13 cellular contexts compared by ENCODE assay signal in genomic region chrX:47991263-47992092, GRCh38. TPM values are rescaled to one million over a fixed set of nuclear protein-coding genes. Genes with fewer than 3 reads are reported as not detected.
DNase-seq lines count a peak whose midpoint lies in the region; ATAC-seq and TF ChIP-seq lines count a peak whose summit lies in the region.
"Had no signal": no experiment of that assay in that cellular context is flagged by ENCODE, and none has a peak within 500 bp of the region (broad histone marks: within the 10 kb centered on the region; RNA-seq: fewer than 3 reads in every experiment).

No MANE protein-coding gene starts in this region.

- intact Hi-C loops in mammary epithelial cell (cut with micrococcal nuclease) = loop anchor here (2.0 kb wide), 1 partner anchor 35 kb away; no protein-coding TSS in a partner anchor

- peak overlapping the region; percentile 32 for H3K4me3 Mint-ChIP-seq in natural killer cell treated with Interleukin-12 subunit alpha and Interleukin-12 subunit beta and Interleukin-15 and Interleukin-18, amount 100 ng/mL, for 72 hours
- H3K4me3 Mint-ChIP-seq: GM23338; stimulated activated memory B cell treated with anti-CD40 and anti-IgM and Interleukin-4, amounts not matched to agents 10 μg/mL and 1 μg/mL and 100 μg/mL, for 72 hours had no signal

- ATAC-seq in natural killer cell treated with Interleukin-12 subunit alpha and Interleukin-12 subunit beta and Interleukin-15 and Interleukin-18, amount 100 ng/mL, for 72 hours = peak; percentile 76 to 89
- no peak for ATAC-seq in GM21717 (IDR thresholded peaks at IDR 0.05; ENCODE audit: unreplicated experiment)
- ATAC-seq in GM21367 (IDR thresholded peaks at IDR 0.05; ENCODE audit: unreplicated experiment) = no peak
- no peak for ATAC-seq in upper lobe of left lung (ENCODE audit: low FRiP score in 2 of 2)
- no peak for ATAC-seq in GM19351 (IDR thresholded peaks at IDR 0.05; ENCODE audit: unreplicated experiment)
- ATAC-seq: GM23338; stimulated activated memory B cell treated with anti-CD40 and anti-IgM and Interleukin-4, amounts not matched to agents 10 μg/mL and 1 μg/mL and 100 μg/mL, for 72 hours had no signal

- H3K9me3 ChIP-seq in mammary epithelial cell (replicated peaks; ENCODE audit: insufficient read depth, low read length) (peaks cover 48% of the 10 kb centered on the region), upper lobe of left lung (peaks cover 0 to 1% (median 0%) of the 10 kb centered on the region in 4 donors)

- H3K36me3 Mint-ChIP-seq in natural killer cell treated with Interleukin-12 subunit alpha and Interleukin-12 subunit beta and Interleukin-15 and Interleukin-18, amount 100 ng/mL, for 72 hours = peaks cover 32% of the 10 kb centered on the region

- TF ChIP-seq POLR2A in NB4 (IDR thresholded peaks at IDR 0.05; ENCODE audit: extremely low read depth, insufficient read length) (no peak), upper lobe of left lung (IDR thresholded peaks at IDR 0.05) (no peak)

- H3K4me1 ChIP-seq in mammary epithelial cell (ENCODE audit: insufficient read depth, low read length) (peaks cover 13% of the 10 kb centered on the region), upper lobe of left lung (no peaks in the 10 kb centered on the region)

- peaks cover 0 to 5% of the 10 kb centered on the region in 2 donors for H3K27me3 Mint-ChIP-seq in natural killer cell treated with Interleukin-12 subunit alpha and Interleukin-12 subunit beta and Interleukin-15 and Interleukin-18, amount 100 ng/mL, for 72 hours
- H3K27me3 Mint-ChIP-seq: stimulated activated memory B cell treated with anti-CD40 and anti-IgM and Interleukin-4, amounts not matched to agents 10 μg/mL and 1 μg/mL and 100 μg/mL, for 72 hours had no signal

- CTCF ChIA-PET in mammary epithelial cell (lab: Charles Lee; ENCODE audit: low non-redundant PET) = no interaction called here

- H3K27me3 ChIP-seq in mammary epithelial cell (ENCODE audit: insufficient read depth, low read length) = no peaks in the 10 kb centered on the region
- no peaks in the 10 kb centered on the region for H3K27me3 ChIP-seq in upper lobe of left lung

- dilution Hi-C loops in mammary epithelial cell (cut with HindIII; ENCODE audit: low sequenced_read_pairs) = no loop called here

- peak; percentile 19 for DNase-seq in Daoy (ENCODE audit: low read depth)
- peak; percentile 38 for DNase-seq in NB4 (ENCODE audit: low read depth)
- DNase-seq in mammary epithelial cell = peak; percentile 80
- DNase-seq in natural killer cell treated with Interleukin-12 subunit alpha and Interleukin-12 subunit beta and Interleukin-15 and Interleukin-18, amount 100 ng/mL, for 72 hours (ENCODE audit: low spot score) = no peak
- DNase-seq in upper lobe of left lung = no peak
- DNase-seq: DMS153, NCI-H1930 had no signal

- H3K9ac ChIP-seq in mammary epithelial cell (ENCODE audit: insufficient read depth, low read length) = no peak overlapping the region

- H3K27ac ChIP-seq in mammary epithelial cell (ENCODE audit: insufficient read depth, low read depth, low read length) (peak overlapping the region; percentile 38), upper lobe of left lung (peak overlapping the region in 1 of 4 donors; percentile 8)

- H3K4me2 ChIP-seq in mammary epithelial cell (ENCODE audit: insufficient read depth, low read depth, low read length) = no peak overlapping the region
- H3K4me2 ChIP-seq: GM23338 had no signal

- WGBS in mammary epithelial cell (ENCODE audit: low coverage, missing lambda C conversion rate) = 41% methylated on average over 5 of the region's 5 CpGs
- WGBS in upper lobe of left lung, 2 donors = 58 to 83% methylated on average over 3 to 5 of the region's 5 CpGs

- in situ Hi-C loops in mammary epithelial cell (cut with MboI; ENCODE audit: low sequenced_read_pairs in 2 of 2) = no loop called here

- H4K20me1 ChIP-seq in mammary epithelial cell (ENCODE audit: insufficient read depth, low read length) = no peaks in the 10 kb centered on the region

- H3K4me3 ChIP-seq in NB4 (ENCODE audit: low read depth, low read length) (no peak overlapping the region), mammary epithelial cell (replicated peaks in 1 of 3; ENCODE audit: insufficient read depth in 1 of 3, low read depth in 2 of 3, low read length in 3 of 3) (no peak overlapping the region), upper lobe of left lung (no peak overlapping the region)
- H3K4me3 ChIP-seq: GM23338 had no signal

- peak overlapping the region; percentile 51 to 79 for H3K27ac Mint-ChIP-seq in natural killer cell treated with Interleukin-12 subunit alpha and Interleukin-12 subunit beta and Interleukin-15 and Interleukin-18, amount 100 ng/mL, for 72 hours
- H3K27ac Mint-ChIP-seq: stimulated activated memory B cell treated with anti-CD40 and anti-IgM and Interleukin-4, amounts not matched to agents 10 μg/mL and 1 μg/mL and 100 μg/mL, for 72 hours had no signal

- TF ChIP-seq CTCF in NB4 (IDR thresholded peaks at IDR 0.05; ENCODE audit: low read depth, low read length) (no peak), mammary epithelial cell (conservative IDR thresholded peaks at IDR 0.05 in 1 of 2, IDR thresholded peaks at IDR 0.05 in 1 of 2; ENCODE audit: extremely low read depth in 1 of 2, insufficient read depth in 1 of 2, low read depth in 1 of 2, low read length in 2 of 2) (no peak), upper lobe of left lung (IDR thresholded peaks at IDR 0.05) (no peak)

- H3K9me3 Mint-ChIP-seq in natural killer cell treated with Interleukin-12 subunit alpha and Interleukin-12 subunit beta and Interleukin-15 and Interleukin-18, amount 100 ng/mL, for 72 hours = no peaks in the 10 kb centered on the region

- TF ChIP-seq EP300 in upper lobe of left lung (IDR thresholded peaks at IDR 0.05) = no peak

- peak overlapping the region; percentile 3 for H2AFZ ChIP-seq in mammary epithelial cell (ENCODE audit: low read depth, low read length)
- H2AFZ ChIP-seq: GM23338 had no signal

- H3K4me1 Mint-ChIP-seq in natural killer cell treated with Interleukin-12 subunit alpha and Interleukin-12 subunit beta and Interleukin-15 and Interleukin-18, amount 100 ng/mL, for 72 hours (ENCODE audit: low read depth in 2 of 2) = peaks cover 18 to 35% of the 10 kb centered on the region in 2 donors
- H3K4me1 Mint-ChIP-seq: GM23338 had no signal

- peaks cover 5% of the 10 kb centered on the region for H3K79me2 ChIP-seq in mammary epithelial cell (ENCODE audit: insufficient read depth, low read length)

- no TSS peak for BruUV-seq in mammary epithelial cell (replicated peaks; lab: Mats Ljungman, UMichigan)

- H3K36me3 ChIP-seq in mammary epithelial cell (ENCODE audit: insufficient read depth, low read length) (no peaks in the 10 kb centered on the region), upper lobe of left lung (peaks cover 0 to 11% (median 7%) of the 10 kb centered on the region in 4 donors)

RNA-seq across cellular contexts. Expression of gene ZNF182, which starts 12.3 kb away (rescaled TPM):
- 3.1 and 3.5 TPM in 2 replicates for total RNA-seq in Daoy (2014; rRNA removed; shearing (Covaris generic))
- 1 to 10 TPM; 3.2 to 3.8 TPM for total RNA-seq in mammary epithelial cell
- polyA plus RNA-seq in mammary epithelial cell = 1.2 TPM
- 0.83 TPM for polyA minus RNA-seq in mammary epithelial cell
- total RNA-seq in natural killer cell treated with Interleukin-12 subunit alpha and Interleukin-12 subunit beta and Interleukin-15 and Interleukin-18, amount 100 ng/mL, for 72 hours = 1 to 10 TPM; 6.9 to 7.0 TPM
- 10 to 100 TPM in 2 of 6 donors, 1 to 10 TPM in 4; 4.5 to 13.6 (median 5.0) TPM for total RNA-seq in upper lobe of left lung

RNA-seq across cellular contexts. Expression of gene SPACA5, which starts 15.3 kb away (rescaled TPM):
- not detected in 2 replicates for total RNA-seq in Daoy (2014; rRNA removed; shearing (Covaris generic))
- not detected for total RNA-seq in mammary epithelial cell
- not detected for polyA plus RNA-seq in mammary epithelial cell
- not detected for polyA minus RNA-seq in mammary epithelial cell
- not detected for total RNA-seq in natural killer cell treated with Interleukin-12 subunit alpha and Interleukin-12 subunit beta and Interleukin-15 and Interleukin-18, amount 100 ng/mL, for 72 hours
- total RNA-seq in upper lobe of left lung = not detected
- total RNA-seq: glomerular endothelial cell, GM23338 had no signal
- polyA plus RNA-seq: GM23338 had no signal

Comparison
In these comparisons a context has a peak if more than half of its experiments do, and no peak if none do; other contexts are left out.
1. DNase-seq: peak in Daoy (single experiment), NB4 (single experiment) and mammary epithelial cell (single experiment); none in natural killer cell treated with Interleukin-12 subunit alpha and Interleukin-12 subunit beta and Interleukin-15 and Interleukin-18, amount 100 ng/mL, for 72 hours (single experiment) and upper lobe of left lung (0 of 2).
2. ATAC-seq: peak in natural killer cell treated with Interleukin-12 subunit alpha and Interleukin-12 subunit beta and Interleukin-15 and Interleukin-18, amount 100 ng/mL, for 72 hours (2 of 2); none in GM21717 (single experiment), GM21367 (single experiment), upper lobe of left lung (0 of 2) and GM19351 (single experiment).